ENCODE assay signal across 23 cellular contexts in the genomic region with DNA sequence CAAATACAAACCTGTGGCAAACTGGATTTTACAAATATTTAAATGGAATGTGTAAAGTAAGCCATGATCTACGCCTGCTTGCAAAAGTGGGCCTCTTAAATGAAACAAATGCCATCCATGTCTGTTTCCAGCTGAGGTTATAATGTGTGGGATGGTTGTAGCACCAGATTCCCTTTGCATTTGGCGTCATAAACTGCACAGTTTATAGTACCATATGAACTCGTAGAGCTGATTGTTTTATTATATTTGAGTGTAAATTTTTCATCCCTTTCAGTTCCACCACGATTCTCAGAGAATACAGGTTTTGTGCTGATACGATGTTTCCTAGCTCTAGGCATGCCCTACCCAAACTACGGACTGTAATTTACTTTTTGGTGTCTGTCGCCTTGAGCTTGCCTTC.
DNase-seq lines count a peak whose midpoint lies in the region; ATAC-seq, FAIRE-seq and TF ChIP-seq lines count a peak whose summit lies in the region.
"Had no signal": no experiment of that assay in that cellular context is flagged by ENCODE, and none has a peak within 500 bp of the region (broad histone marks: within the 10 kb centered on the region; RNA-seq: fewer than 3 reads in every experiment).

No MANE protein-coding gene starts in this region.

- H2AFZ ChIP-seq in Karpas-422 (ENCODE audit: low read length) (peak overlapping the region; percentile 15; the same call in 1 of the 2 replicates), smooth muscle cell (ENCODE audit: low read depth) (peak overlapping the region; percentile 14)

- H3K27me3 ChIP-seq in Karpas-422 (ENCODE audit: low read length) = peaks cover 2% of the 10 kb centered on the region; the same call in 1 of the 2 replicates
- H3K27me3 ChIP-seq in endodermal cell (ENCODE audit: control insufficient read depth, insufficient read depth, low read length, poor library complexity, severe bottlenecking) = no peaks in the 10 kb centered on the region
- H3K27me3 ChIP-seq in smooth muscle cell (ENCODE audit: low read depth) = no peaks in the 10 kb centered on the region
- no peaks in the 10 kb centered on the region for H3K27me3 ChIP-seq in ascending aorta
- H3K27me3 ChIP-seq: BLaER1 had no signal

- TF ChIP-seq CTCF in endodermal cell (conservative IDR thresholded peaks at IDR 0.05) (no peak), smooth muscle cell (IDR thresholded peaks at IDR 0.05; ENCODE audit: borderline replicate concordance, insufficient read depth, poor library complexity, severe bottlenecking) (no peak), ascending aorta (IDR thresholded peaks at IDR 0.05) (no peak)

- peaks cover 13% of the 10 kb centered on the region for H3K4me1 ChIP-seq in Karpas-422 (ENCODE audit: low read length)
- no peaks in the 10 kb centered on the region for H3K4me1 ChIP-seq in endodermal cell (ENCODE audit: control insufficient read depth, insufficient read depth, low read length)
- no peaks in the 10 kb centered on the region for H3K4me1 ChIP-seq in smooth muscle cell (ENCODE audit: low read depth)
- H3K4me1 ChIP-seq in ascending aorta = no peaks in the 10 kb centered on the region
- H3K4me1 ChIP-seq: BLaER1, HAP-1 had no signal

- H3K27ac Mint-ChIP-seq in endodermal cell = no peak overlapping the region
- H3K27ac Mint-ChIP-seq in activated naive CD4-positive, alpha-beta T cell treated with anti-CD3 and anti-CD28 coated beads, Interleukin-2, amount 10 ng/mL, durations not matched to agents 7 days and 5 days = no peak overlapping the region
- H3K27ac Mint-ChIP-seq: B cell; CD4-positive, CD25-positive, alpha-beta regulatory T cell; CD8-positive, alpha-beta T cell; HFFc6 had no signal

- H3K9me2 ChIP-seq in Karpas-422 (replicated peaks; ENCODE audit: insufficient read depth, low read length) = no peaks in the 10 kb centered on the region

- intact Hi-C loops in left colon (cut with DNase I, micrococcal nuclease) (no loop called here), ascending aorta (cut with DNase I) (no loop called here)

- H3K36me3 ChIP-seq in Karpas-422 (ENCODE audit: insufficient read depth, low read length) (no peaks in the 10 kb centered on the region), endodermal cell (ENCODE audit: control insufficient read depth, insufficient read depth, low read length) (no peaks in the 10 kb centered on the region), smooth muscle cell (ENCODE audit: low read depth) (no peaks in the 10 kb centered on the region), ascending aorta (no peaks in the 10 kb centered on the region)
- H3K36me3 ChIP-seq: BLaER1, HAP-1 had no signal

- H3K4me3 Mint-ChIP-seq in endodermal cell = no peak overlapping the region
- H3K4me3 Mint-ChIP-seq in activated naive CD4-positive, alpha-beta T cell treated with anti-CD3 and anti-CD28 coated beads, Interleukin-2, amount 10 ng/mL, durations not matched to agents 7 days and 5 days = no peak overlapping the region
- H3K4me3 Mint-ChIP-seq: B cell; CD4-positive, CD25-positive, alpha-beta regulatory T cell; CD8-positive, alpha-beta T cell; HFFc6 had no signal

- H3K4me2 ChIP-seq in Karpas-422 (ENCODE audit: low read depth, low read length, poor library complexity, severe bottlenecking) (no peak overlapping the region), smooth muscle cell (peak overlapping the region; percentile 30)
- H3K4me2 ChIP-seq: BLaER1 had no signal

- CTCF ChIA-PET in activated naive CD4-positive, alpha-beta T cell treated with anti-CD3 and anti-CD28 coated beads, Interleukin-2, amount 10 ng/mL, durations not matched to agents 7 days and 5 days (lab: Charles Lee) = no interaction called here

- FAIRE-seq in frontal cortex (lab: Jason Lieb, UNC) = no peak
- FAIRE-seq: A204.1, G401.6, GM12892, H54 had no signal

- H3K9ac ChIP-seq in Karpas-422 (ENCODE audit: low read length) = no peak overlapping the region
- no peak overlapping the region for H3K9ac ChIP-seq in endodermal cell (ENCODE audit: extremely low read depth, low read length, poor library complexity, severe bottlenecking)
- H3K9ac ChIP-seq in smooth muscle cell (ENCODE audit: low read depth) = no peak overlapping the region
- H3K9ac ChIP-seq: BLaER1 had no signal

- no peaks in the 10 kb centered on the region for H3K9me3 Mint-ChIP-seq in endodermal cell
- H3K9me3 Mint-ChIP-seq in activated naive CD4-positive, alpha-beta T cell treated with anti-CD3 and anti-CD28 coated beads, Interleukin-2, amount 10 ng/mL, durations not matched to agents 7 days and 5 days = peaks cover 1% of the 10 kb centered on the region
- H3K9me3 Mint-ChIP-seq: HFFc6 had no signal

- no peaks in the 10 kb centered on the region for H3K9me3 ChIP-seq in Karpas-422 (ENCODE audit: low read length)
- H3K9me3 ChIP-seq in endodermal cell (ENCODE audit: control insufficient read depth, low read length) = no peaks in the 10 kb centered on the region
- H3K9me3 ChIP-seq in smooth muscle cell (replicated peaks; ENCODE audit: low read depth) = no peaks in the 10 kb centered on the region
- H3K9me3 ChIP-seq in ascending aorta = no peaks in the 10 kb centered on the region
- H3K9me3 ChIP-seq: BLaER1, HAP-1 had no signal

- H3K36me3 Mint-ChIP-seq in endodermal cell (ENCODE audit: low read depth) = no peaks in the 10 kb centered on the region
- no peaks in the 10 kb centered on the region for H3K36me3 Mint-ChIP-seq in activated naive CD4-positive, alpha-beta T cell treated with anti-CD3 and anti-CD28 coated beads, Interleukin-2, amount 10 ng/mL, durations not matched to agents 7 days and 5 days
- H3K36me3 Mint-ChIP-seq: CD4-positive, CD25-positive, alpha-beta regulatory T cell; CD8-positive, alpha-beta T cell had no signal

- H4K20me1 ChIP-seq in Karpas-422 (ENCODE audit: insufficient read depth, low read depth, low read length) = no peaks in the 10 kb centered on the region
- H4K20me1 ChIP-seq in smooth muscle cell (ENCODE audit: low read depth) = no peaks in the 10 kb centered on the region
- H4K20me1 ChIP-seq: BLaER1 had no signal

- H3K27ac ChIP-seq in Karpas-422 (ENCODE audit: low read length) = no peak overlapping the region
- peak overlapping the region; percentile 6 for H3K27ac ChIP-seq in endodermal cell (ENCODE audit: low read depth, low read length)
- peak overlapping the region; percentile 28 for H3K27ac ChIP-seq in smooth muscle cell (ENCODE audit: low read depth)
- H3K27ac ChIP-seq in ascending aorta = no peak overlapping the region
- H3K27ac ChIP-seq: 22Rv1, BLaER1, C4-2B had no signal

- H3K27me3 Mint-ChIP-seq in endodermal cell (ENCODE audit: insufficient read depth) = no peaks in the 10 kb centered on the region
- H3K27me3 Mint-ChIP-seq in activated naive CD4-positive, alpha-beta T cell treated with anti-CD3 and anti-CD28 coated beads, Interleukin-2, amount 10 ng/mL, durations not matched to agents 7 days and 5 days = no peaks in the 10 kb centered on the region
- H3K27me3 Mint-ChIP-seq: B cell; CD4-positive, CD25-positive, alpha-beta regulatory T cell had no signal

- WGBS in endodermal cell (ENCODE audit: insufficient coverage in 1 of 2, insufficient read length in 1 of 2), 2 experiments = 90% methylated on average over 4 to 7 of the region's 7 CpGs
- WGBS in smooth muscle cell (ENCODE audit: low lambda C conversion rate) = 63% methylated on average over 7 of the region's 7 CpGs

- H3K79me2 ChIP-seq in Karpas-422 (ENCODE audit: low read length) (no peaks in the 10 kb centered on the region), smooth muscle cell (ENCODE audit: low read depth) (no peaks in the 10 kb centered on the region)

- ATAC-seq in left colon = peak; percentile 93
- ATAC-seq: CD8-positive, alpha-beta T cell had no signal

- H3K4me1 Mint-ChIP-seq in endodermal cell = peaks cover 2% of the 10 kb centered on the region
- H3K4me1 Mint-ChIP-seq in activated naive CD4-positive, alpha-beta T cell treated with anti-CD3 and anti-CD28 coated beads, Interleukin-2, amount 10 ng/mL, durations not matched to agents 7 days and 5 days = no peaks in the 10 kb centered on the region
- H3K4me1 Mint-ChIP-seq: B cell; CD4-positive, CD25-positive, alpha-beta regulatory T cell had no signal

- DNase-seq in Karpas-422 = no peak
- DNase-seq in endodermal cell = no peak
- no peak for DNase-seq in left colon
- DNase-seq in smooth muscle cell (lab: John Stamatoyannopoulos, UW; ENCODE audit: unreplicated experiment) = no peak
- DNase-seq in ascending aorta (ENCODE audit: low spot score in 2 of 2) = no peak
- no peak for DNase-seq in frontal cortex (ENCODE audit: low spot score in 2 of 2)
- no peak for DNase-seq in activated naive CD4-positive, alpha-beta T cell treated with anti-CD3 and anti-CD28 coated beads, Interleukin-2, amount 10 ng/mL, durations not matched to agents 7 days and 5 days
- DNase-seq: Caco-2; CD4-positive, CD25-positive, alpha-beta regulatory T cell; CD8-positive, alpha-beta T cell; DMS153; DND-41; GOT3; HFFc6 had no signal

- H3F3A ChIP-seq in smooth muscle cell (ENCODE audit: low read depth) = no peaks in the 10 kb centered on the region

- H3K4me3 ChIP-seq in Karpas-422 (ENCODE audit: low read length) = no peak overlapping the region
- H3K4me3 ChIP-seq in endodermal cell (ENCODE audit: low read length) = no peak overlapping the region
- H3K4me3 ChIP-seq in smooth muscle cell = no peak overlapping the region
- no peak overlapping the region for H3K4me3 ChIP-seq in ascending aorta
- H3K4me3 ChIP-seq: BLaER1, HAP-1 had no signal

Comparison
In these comparisons a context has a peak if more than half of its experiments do, and no peak if none do; other contexts are left out.
1. H3K27ac ChIP-seq: peak in endodermal cell (single experiment) and smooth muscle cell (single experiment); none in Karpas-422 (single experiment) and ascending aorta (0 of 2).